In the genomic region with DNA sequence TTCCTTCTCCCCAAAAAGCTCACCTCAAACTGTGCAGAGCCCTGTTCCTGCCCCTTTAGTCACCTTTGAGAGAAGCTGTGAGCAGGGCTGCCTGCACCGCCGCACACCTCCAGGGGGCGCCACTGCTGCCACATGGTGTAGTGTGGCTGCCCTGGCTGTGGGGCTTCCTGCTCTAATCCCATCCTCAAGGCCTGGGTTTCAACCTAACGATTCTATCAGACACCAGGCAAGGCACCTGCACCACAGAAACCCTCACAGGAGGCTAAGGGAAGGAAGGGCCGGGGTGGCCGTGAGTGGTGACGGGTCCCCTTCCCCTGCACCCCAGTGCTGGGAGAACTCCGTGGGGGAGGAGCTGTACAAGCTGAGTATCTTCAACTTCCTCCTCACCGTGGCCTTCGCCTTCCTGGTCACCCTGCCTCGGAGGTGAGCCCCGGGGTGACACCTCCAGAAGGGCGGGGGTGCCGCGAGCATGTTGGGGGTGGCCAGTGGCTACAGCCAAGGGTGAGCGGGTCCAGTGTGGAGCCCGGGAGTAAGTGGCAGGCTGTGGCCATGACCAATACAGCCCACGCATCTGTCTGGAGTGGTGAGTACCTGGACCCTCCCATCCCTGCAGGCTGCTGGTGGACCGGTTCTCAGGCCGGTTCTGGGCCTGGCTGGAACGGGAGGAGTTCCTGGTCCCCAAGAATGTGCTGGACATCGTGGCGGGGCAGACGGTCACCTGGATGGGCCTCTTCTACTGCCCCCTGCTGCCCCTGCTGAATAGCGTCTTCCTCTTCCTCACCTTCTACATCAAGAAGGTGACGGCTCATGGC, we compare ENCODE assay signal across 9 cellular contexts. TPM values are rescaled to one million over a fixed set of nuclear protein-coding genes. Genes with fewer than 3 reads are reported as not detected.
DNase-seq lines count a peak whose midpoint lies in the region; ATAC-seq and TF ChIP-seq lines count a peak whose summit lies in the region.
"Had no signal": no experiment of that assay in that cellular context is flagged by ENCODE, and none has a peak within 500 bp of the region (broad histone marks: within the 10 kb centered on the region; RNA-seq: fewer than 3 reads in every experiment).

No MANE protein-coding gene starts in this region.

- POLR2A ChIA-PET in PC-3 (lab: Charles Lee; ENCODE audit: unreplicated experiment): interaction anchor here (0.6 kb wide), 1 partner anchor 78 kb away, joined by 5 read pairs; no protein-coding TSS in a partner anchor

- H3K27ac ChIP-seq in PC-3 (ENCODE audit: low read length) (no peak overlapping the region), mammary epithelial cell (ENCODE audit: insufficient read depth, low read depth, low read length) (no peak overlapping the region), osteoblast (ENCODE audit: low read depth, low read length) (no peak overlapping the region)

- H3K4me3 ChIP-seq in GM12875 (ENCODE audit: low read depth, low read length): no peak overlapping the region
- no peak overlapping the region for H3K4me3 ChIP-seq in PC-3 (ENCODE audit: low read length)
- no peak overlapping the region for H3K4me3 ChIP-seq in mammary epithelial cell (replicated peaks in 1 of 3; ENCODE audit: insufficient read depth in 1 of 3, low read depth in 2 of 3, low read length in 3 of 3)
- H3K4me3 ChIP-seq in osteoblast (ENCODE audit: insufficient read depth, low read length): no peak overlapping the region

- H2AFZ ChIP-seq in PC-3 (ENCODE audit: low read length) (no peak overlapping the region), mammary epithelial cell (ENCODE audit: low read depth, low read length) (no peak overlapping the region), osteoblast (ENCODE audit: low read length) (no peak overlapping the region)

- peaks cover 3% of the 10 kb centered on the region for H3F3A ChIP-seq in PC-3 (ENCODE audit: low read length, unreplicated experiment)

- TF ChIP-seq CTCF in GM12875 (IDR thresholded peaks at IDR 0.05; ENCODE audit: borderline replicate concordance, insufficient read depth, low read depth, low read length) (peak; percentile 87), PC-3 (conservative IDR thresholded peaks at IDR 0.05; ENCODE audit: low read depth, low read length) (peak; percentile 79), mammary epithelial cell (conservative IDR thresholded peaks at IDR 0.05 in 1 of 2, IDR thresholded peaks at IDR 0.05 in 1 of 2; ENCODE audit: extremely low read depth in 1 of 2, insufficient read depth in 1 of 2, low read depth in 1 of 2, low read length in 2 of 2) (peak; percentile 47 to 55), osteoblast (IDR thresholded peaks at IDR 0.05; ENCODE audit: extremely low read depth, low read depth, low read length) (peak; percentile 24)

- H3K9me2 ChIP-seq in PC-3 (replicated peaks; ENCODE audit: low read length): no peaks in the 10 kb centered on the region

- no peaks in the 10 kb centered on the region for H4K20me1 ChIP-seq in PC-3 (ENCODE audit: low read length)
- no peaks in the 10 kb centered on the region for H4K20me1 ChIP-seq in mammary epithelial cell (ENCODE audit: insufficient read depth, low read length)
- H4K20me1 ChIP-seq in osteoblast (ENCODE audit: insufficient read depth, low read length): no peaks in the 10 kb centered on the region

- DNase-seq in PC-3: no peak
- no peak for DNase-seq in mammary epithelial cell
- DNase-seq in osteoblast (ENCODE audit: insufficient read length, low spot score, missing footprints): peak; percentile 77
- DNase-seq in NCI-H524 treated with DMSO at 0.1 percent for 48 hours (lab: John Stamatoyannopoulos, UW): no peak
- DNase-seq in DMS114 treated with DMSO at 0.1 percent for 48 hours (lab: John Stamatoyannopoulos, UW; ENCODE audit: unreplicated experiment): no peak

- dilution Hi-C loops in mammary epithelial cell (cut with HindIII; ENCODE audit: low sequenced_read_pairs): no loop called here

- CTCF ChIA-PET in PC-3 (lab: Charles Lee) (no interaction called here), mammary epithelial cell (lab: Charles Lee; ENCODE audit: low non-redundant PET) (interaction anchor here (0.6 kb wide), 1 partner anchor 20 kb away, joined by 5 read pairs; no protein-coding TSS in a partner anchor)

- H3K79me2 ChIP-seq in PC-3 (ENCODE audit: low read length): no peaks in the 10 kb centered on the region
- H3K79me2 ChIP-seq in mammary epithelial cell (ENCODE audit: insufficient read depth, low read length): no peaks in the 10 kb centered on the region
- H3K79me2 ChIP-seq in osteoblast (ENCODE audit: insufficient read depth, low read length): no peaks in the 10 kb centered on the region

- H3K9me3 ChIP-seq in PC-3 (ENCODE audit: low read length): no peaks in the 10 kb centered on the region
- no peaks in the 10 kb centered on the region for H3K9me3 ChIP-seq in mammary epithelial cell (replicated peaks; ENCODE audit: insufficient read depth, low read length)
- no peaks in the 10 kb centered on the region for H3K9me3 ChIP-seq in osteoblast (ENCODE audit: low read depth, low read length)

- peaks cover 26% of the 10 kb centered on the region for H3K4me1 ChIP-seq in PC-3 (ENCODE audit: insufficient read depth, low read length)
- H3K4me1 ChIP-seq in mammary epithelial cell (ENCODE audit: insufficient read depth, low read length): peaks cover 23% of the 10 kb centered on the region
- no peaks in the 10 kb centered on the region for H3K4me1 ChIP-seq in osteoblast (ENCODE audit: insufficient read depth, low read length)

- 76% methylated on average over 11 of the region's 26 CpGs for whole genome bisulfite sequencing in mammary epithelial cell (ENCODE audit: low coverage, missing lambda C conversion rate)

- H3K36me3 ChIP-seq in PC-3 (ENCODE audit: low read depth, low read length) (no peaks in the 10 kb centered on the region), mammary epithelial cell (ENCODE audit: insufficient read depth, low read length) (no peaks in the 10 kb centered on the region), osteoblast (ENCODE audit: insufficient read depth, low read length) (no peaks in the 10 kb centered on the region)

- H3K9ac ChIP-seq in PC-3 (ENCODE audit: low read length): no peak overlapping the region
- H3K9ac ChIP-seq in mammary epithelial cell (ENCODE audit: insufficient read depth, low read length): no peak overlapping the region

- ATAC-seq in PC-3 (no peak), HG02571 (IDR thresholded peaks at IDR 0.05; ENCODE audit: unreplicated experiment) (no peak), GM19324 (IDR thresholded peaks at IDR 0.05; ENCODE audit: low FRiP score, unreplicated experiment) (no peak)

- intact Hi-C loops in PC-3 (cut with micrococcal nuclease) (no loop called here), mammary epithelial cell (cut with micrococcal nuclease) (no loop called here)

- no TSS peak for BruUV-seq in PC-3 (replicated peaks; lab: Mats Ljungman, UMichigan)
- BruUV-seq in mammary epithelial cell (replicated peaks; lab: Mats Ljungman, UMichigan): no TSS peak

- in situ Hi-C loops in mammary epithelial cell (cut with MboI; ENCODE audit: low sequenced_read_pairs in 2 of 2): no loop called here

- H3K27me3 ChIP-seq in PC-3 (ENCODE audit: low read length): no peaks in the 10 kb centered on the region
- no peaks in the 10 kb centered on the region for H3K27me3 ChIP-seq in mammary epithelial cell (ENCODE audit: insufficient read depth, low read length)
- H3K27me3 ChIP-seq in osteoblast (ENCODE audit: insufficient read depth, low read length): peaks cover 6% of the 10 kb centered on the region

- H3K4me2 ChIP-seq in PC-3 (ENCODE audit: low read length): no peak overlapping the region
- H3K4me2 ChIP-seq in mammary epithelial cell (ENCODE audit: insufficient read depth, low read depth, low read length): no peak overlapping the region
- H3K4me2 ChIP-seq in osteoblast (ENCODE audit: insufficient read depth, low read length): no peak overlapping the region

RNA-seq across cellular contexts. Expression of a gene that starts 7.0 kb away (rescaled TPM):
- total RNA-seq in PC-3 (2014; rRNA removed) (4.6 and 5.3 TPM in 2 replicates), mammary epithelial cell (under 1 TPM; under 0.01 to 0.07 TPM), osteoblast (not detected in 2 replicates)
- 0.06 TPM for polyA plus RNA-seq in mammary epithelial cell
- polyA minus RNA-seq in mammary epithelial cell: not detected
- total RNA-seq: M059J had no signal

RNA-seq across cellular contexts. Expression of a gene that starts 8.6 kb away (rescaled TPM):
- total RNA-seq in PC-3 (2014; rRNA removed) (3.2 TPM in 1 of 2 replicates, not detected in the other), mammary epithelial cell (under 1 TPM; 0.17 to 0.80 TPM), osteoblast (not detected in 2 replicates)
- 0.14 TPM for polyA plus RNA-seq in mammary epithelial cell
- not detected for polyA minus RNA-seq in mammary epithelial cell
- total RNA-seq: M059J had no signal

RNA-seq across cellular contexts. Expression of a gene that starts 9.0 kb away (rescaled TPM):
- 97.3 and 138 TPM in 2 replicates for total RNA-seq in PC-3 (2014; rRNA removed)
- 10 to 100 TPM; 41.4 to 46.3 TPM for total RNA-seq in mammary epithelial cell
- 6.2 TPM for polyA plus RNA-seq in mammary epithelial cell
- polyA minus RNA-seq in mammary epithelial cell: 7.1 TPM
- under 0.01 TPM in 1 of 2 replicates, not detected in the other for total RNA-seq in osteoblast

RNA-seq across cellular contexts. Expression of a gene that starts 30.8 kb away (rescaled TPM):
- total RNA-seq in PC-3 (2014; rRNA removed) (213 and 220 TPM in 2 replicates), mammary epithelial cell (10 to 100 TPM; 39.0 to 72.6 TPM), osteoblast (1.5 and 3.3 TPM in 2 replicates)
- polyA plus RNA-seq in mammary epithelial cell: 48.7 TPM
- 53.3 TPM for polyA minus RNA-seq in mammary epithelial cell

RNA-seq across cellular contexts. Expression of a gene that starts 49.3 kb away (rescaled TPM):
- total RNA-seq in PC-3 (2014; rRNA removed) (340 and 430 TPM in 2 replicates), mammary epithelial cell (10 to 100 TPM in 1 of 2 donors, 1 to 10 TPM in 1; 7.7 to 79.5 TPM), osteoblast (17.7 and 23.9 TPM in 2 replicates)
- polyA plus RNA-seq in mammary epithelial cell: 155 TPM
- 121 TPM for polyA minus RNA-seq in mammary epithelial cell

Comparison
In these comparisons a context has a peak if more than half of its experiments do, and no peak if none do; other contexts are left out.
1. CTCF ChIP-seq: peak in every context shown above with its lines; median percentile 87 in GM12875; 79 in PC-3; 51 in mammary epithelial cell; 24 in osteoblast.
2. RNA of a gene that starts 9.0 kb away (total RNA-seq): 97.3 to 138 TPM in PC-3 and 41.4 to 46.3 TPM in mammary epithelial cell; under 0.01 TPM in osteoblast; every median in the first group is over 10 times any median in the second.